8 cellular contexts compared by ENCODE assay signal in the genomic region with DNA sequence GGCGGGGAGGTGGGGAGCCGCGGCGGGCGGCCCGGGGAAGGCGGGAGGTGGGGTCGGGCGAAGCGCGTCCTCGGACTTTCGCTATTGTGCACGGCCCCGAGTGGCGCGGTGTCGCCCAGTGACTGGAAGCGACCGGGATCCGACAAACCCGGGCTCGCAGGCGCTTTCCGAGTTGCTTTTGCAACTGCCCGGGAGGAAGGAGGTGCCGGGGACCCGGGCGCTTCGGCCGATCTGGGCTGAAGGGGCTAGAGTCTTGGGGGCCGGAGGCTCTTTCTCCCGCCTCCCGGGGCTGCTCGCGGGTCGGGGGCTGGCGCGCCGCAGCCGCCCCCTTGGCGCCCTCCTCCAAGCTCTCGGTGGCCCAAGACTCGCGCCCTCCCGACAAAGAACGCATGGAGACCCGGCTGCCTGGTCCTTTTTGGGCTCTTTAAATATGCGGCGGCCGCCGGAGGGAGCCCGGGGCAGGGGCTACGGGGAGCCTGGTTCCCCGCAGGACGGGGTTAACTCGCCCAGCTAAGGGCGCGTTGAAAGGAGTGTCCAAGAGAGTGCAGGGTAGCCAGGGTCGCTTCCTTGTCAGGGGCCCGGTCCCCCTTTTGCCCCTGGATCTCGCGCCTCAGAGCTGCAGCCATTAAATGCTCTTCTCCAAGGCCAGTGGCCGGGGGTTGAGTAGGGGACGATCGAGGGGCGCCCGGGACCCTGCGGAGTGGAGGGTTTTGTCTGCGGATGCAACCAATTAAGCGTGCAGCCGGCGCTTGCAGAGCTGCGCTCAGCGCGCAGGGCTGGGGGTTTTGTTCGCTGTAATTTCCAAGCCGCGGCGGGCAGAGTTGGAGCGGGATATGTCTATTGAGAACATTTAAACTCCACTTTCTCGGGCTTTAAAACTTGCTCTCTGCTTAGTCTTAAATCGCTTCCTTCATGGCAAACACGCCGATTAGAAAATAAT. TPM values are rescaled to one million over a fixed set of nuclear protein-coding genes. Genes with fewer than 3 reads are reported as not detected.
DNase-seq lines count a peak whose midpoint lies in the region; ATAC-seq and TF ChIP-seq lines count a peak whose summit lies in the region.

No MANE protein-coding gene starts in this region.

- H3K27me3 ChIP-seq in smooth muscle cell (ENCODE audit: low read depth): no peaks in the 10 kb centered on the region

- peaks cover 8% of the 10 kb centered on the region for H3K36me3 ChIP-seq in smooth muscle cell (ENCODE audit: low read depth)

- H3K27ac ChIP-seq in smooth muscle cell (ENCODE audit: low read depth): peak overlapping the region; percentile 88

- 1% methylated on average over 64 of the region's 85 CpGs for WGBS in smooth muscle cell (ENCODE audit: low lambda C conversion rate)

- peak; percentile 69 for DNase-seq in COLO668 (lab: John Stamatoyannopoulos, UW; ENCODE audit: unreplicated experiment)
- DNase-seq in HS-27A (ENCODE audit: low read depth): peak; percentile 29
- DNase-seq in astrocyte of the cerebellum (ENCODE audit: low read depth): no peak
- peak; percentile 31 for DNase-seq in iPS-NIHi7 (ENCODE audit: extremely low spot score)
- DNase-seq in smooth muscle cell (lab: John Stamatoyannopoulos, UW; ENCODE audit: unreplicated experiment): no peak
- no peak for DNase-seq in hippocampal formation (lab: John Stamatoyannopoulos, UW)
- no peak for DNase-seq in mesenteric fat pad (ENCODE audit: low spot score)

- peaks cover 16% of the 10 kb centered on the region for H3F3A ChIP-seq in smooth muscle cell (ENCODE audit: low read depth)

- H3K4me3 ChIP-seq in astrocyte of the cerebellum (ENCODE audit: low read depth, low read length) (peak overlapping the region; percentile 82), smooth muscle cell (peak overlapping the region; percentile 94)

- in situ Hi-C loops in astrocyte of the cerebellum (cut with HindIII; ENCODE audit: low sequenced_read_pairs): loop anchor here (5.0 kb wide), 1 partner anchor 51 kb away; no protein-coding TSS in a partner anchor

- peaks cover 71% of the 10 kb centered on the region for H3K79me2 ChIP-seq in smooth muscle cell (ENCODE audit: low read depth)

- TF ChIP-seq CTCF in astrocyte of the cerebellum (IDR thresholded peaks at IDR 0.05; ENCODE audit: low read depth, low read length, missing control alignments): no peak
- TF ChIP-seq CTCF in smooth muscle cell (IDR thresholded peaks at IDR 0.05; ENCODE audit: borderline replicate concordance, insufficient read depth, poor library complexity, severe bottlenecking): no peak

- H2AFZ ChIP-seq in smooth muscle cell (ENCODE audit: low read depth): no peak overlapping the region

- no peaks in the 10 kb centered on the region for H4K20me1 ChIP-seq in smooth muscle cell (ENCODE audit: low read depth)

- H3K9ac ChIP-seq in smooth muscle cell (ENCODE audit: low read depth): peak overlapping the region; percentile 93

- no peak for ATAC-seq in HG02642 (IDR thresholded peaks at IDR 0.05; ENCODE audit: poor library complexity, unreplicated experiment)

- no peaks in the 10 kb centered on the region for H3K9me3 ChIP-seq in smooth muscle cell (replicated peaks; ENCODE audit: low read depth)

- H3K4me1 ChIP-seq in smooth muscle cell (ENCODE audit: low read depth): peaks cover 41% of the 10 kb centered on the region

- H3K4me2 ChIP-seq in smooth muscle cell: peak overlapping the region; percentile 95

RNA-seq across cellular contexts. Expression of a gene that starts 1.6 kb away (rescaled TPM):
- total RNA-seq in smooth muscle cell (354 and 393 TPM in 2 replicates), mesenteric fat pad (not detected)
- polyA plus RNA-seq in smooth muscle cell: 44.9 and 54.8 TPM in 2 replicates

Comparison
In these comparisons a context has a peak if more than half of its experiments do, and no peak if none do; other contexts are left out.
1. DNase-seq: peak in COLO668 (single experiment), HS-27A (single experiment) and iPS-NIHi7 (single experiment); none in astrocyte of the cerebellum (single experiment), smooth muscle cell (single experiment), hippocampal formation (0 of 2) and mesenteric fat pad (single experiment).
2. RNA of a gene that starts 1.6 kb away (total RNA-seq): 354 to 393 TPM in smooth muscle cell; not detected in mesenteric fat pad (single experiment); every median in the first group is over 100 times any median in the second.